Comparison of ENCODE assay signal across 22 cellular contexts in the genomic region with DNA sequence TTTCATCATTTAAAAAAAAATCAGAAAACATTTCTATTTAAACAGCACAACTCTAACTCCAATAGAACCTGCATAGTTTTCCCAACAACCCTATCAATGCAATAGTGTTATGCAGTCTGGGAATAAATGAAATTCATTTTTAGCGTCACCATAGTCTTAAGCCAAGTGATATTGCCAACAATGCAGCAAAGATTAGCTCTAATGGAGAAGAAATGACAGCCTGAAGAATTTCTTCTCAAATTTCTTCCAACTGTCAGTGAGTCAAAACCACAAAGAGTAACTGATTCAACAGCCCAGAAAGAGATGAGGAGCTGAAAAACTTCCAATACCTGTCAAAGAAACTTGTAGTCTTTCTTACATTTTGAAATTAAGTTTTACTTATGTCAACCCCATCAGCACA. TPM values are rescaled to one million over a fixed set of nuclear protein-coding genes. Genes with fewer than 3 reads are reported as not detected.
DNase-seq lines count a peak whose midpoint lies in the region; ATAC-seq, FAIRE-seq and TF ChIP-seq lines count a peak whose summit lies in the region.
"Had no signal": no experiment of that assay in that cellular context is flagged by ENCODE, and none has a peak within 500 bp of the region (broad histone marks: within the 10 kb centered on the region; RNA-seq: fewer than 3 reads in every experiment).

No MANE protein-coding gene starts in this region.

- intact Hi-C loops in Right ventricle myocardium inferior (cut with DNase I): no loop called here
- intact Hi-C loops in left ventricle myocardium inferior (cut with micrococcal nuclease): no loop called here
- intact Hi-C loops in CD4-positive, alpha-beta memory T cell (cut with micrococcal nuclease): no loop called here

- H3K4me3 ChIP-seq in right atrium auricular region (no peak overlapping the region), cardiac fibroblast (replicated peaks in 1 of 2; ENCODE audit: low read depth in 2 of 2, low read length in 2 of 2) (no peak overlapping the region), left ventricle myocardium inferior (no peak overlapping the region)
- no peak overlapping the region for H3K4me3 ChIP-seq in CD4-positive, alpha-beta memory T cell (ENCODE audit: low read length in 2 of 2)
- H3K4me3 ChIP-seq: adrenal gland, spleen, tibial nerve had no signal

- H3K27ac ChIP-seq in right atrium auricular region (no peak overlapping the region), left ventricle myocardium inferior (replicated peaks) (peak overlapping the region; percentile 17)
- H3K27ac ChIP-seq in CD4-positive, alpha-beta memory T cell (ENCODE audit: low read depth, low read length): no peak overlapping the region
- H3K27ac ChIP-seq: adrenal gland, spleen, tibial nerve had no signal

- no peaks in the 10 kb centered on the region for H3K9me3 ChIP-seq in right atrium auricular region
- H3K9me3 ChIP-seq in left ventricle myocardium inferior (replicated peaks): no peaks in the 10 kb centered on the region
- H3K9me3 ChIP-seq in CD4-positive, alpha-beta memory T cell (ENCODE audit: control insufficient read depth in 1 of 2, low read length in 2 of 2): no peaks in the 10 kb centered on the region
- H3K9me3 ChIP-seq: adrenal gland, spleen, tibial nerve had no signal

- DNase-seq in Right ventricle myocardium inferior (ENCODE audit: missing footprints): no peak
- DNase-seq in right atrium auricular region (ENCODE audit: low spot score): no peak
- peak; percentile 38 to 84 for DNase-seq in cardiac fibroblast (ENCODE audit: low read depth in 2 of 2)
- DNase-seq in left ventricle myocardium inferior: no peak
- DNase-seq in COLO668 (lab: John Stamatoyannopoulos, UW; ENCODE audit: unreplicated experiment): no peak
- no peak for DNase-seq in NCI-H2107 (lab: John Stamatoyannopoulos, UW)
- no peak for DNase-seq in CD4-positive, alpha-beta memory T cell
- no peak for DNase-seq in D721Med (ENCODE audit: insufficient read length, low spot score)
- DNase-seq: 8988T; adrenal gland; CD4-positive, alpha-beta T cell; Karpas-422; naive thymus-derived CD8-positive, alpha-beta T cell; NCI-H1417 treated with DMSO at 0.1 percent for 48 hours; NCI-H2227 treated with DMSO at 0.1 percent for 48 hours; NK-92 treated with Interleukin-12 subunit alpha and Interleukin-12 subunit beta, amount 100 ng/mL, for 24 hours; posterior cingulate gyrus; spleen had no signal

- peak; percentile 74 for ATAC-seq in Right ventricle myocardium inferior
- ATAC-seq: activated T-helper 17 cell treated with anti-CD3 and anti-CD28 coated beads, Interleukin-2, amount 50 U/mL, for 72 hours; naive thymus-derived CD8-positive, alpha-beta T cell had no signal

- no peaks in the 10 kb centered on the region for H3K27me3 ChIP-seq in right atrium auricular region
- no peaks in the 10 kb centered on the region for H3K27me3 ChIP-seq in left ventricle myocardium inferior (ENCODE audit: low read depth)
- no peaks in the 10 kb centered on the region for H3K27me3 ChIP-seq in CD4-positive, alpha-beta memory T cell (ENCODE audit: insufficient read depth, low read length)
- H3K27me3 ChIP-seq: adrenal gland, spleen, tibial nerve had no signal

- no peak overlapping the region for H3K27ac Mint-ChIP-seq in CD4-positive, alpha-beta memory T cell
- H3K27ac Mint-ChIP-seq: activated T-helper 17 cell treated with anti-CD3 and anti-CD28 coated beads, Interleukin-2, amount 50 U/mL, for 72 hours; CD4-positive, alpha-beta T cell; naive thymus-derived CD8-positive, alpha-beta T cell; T-helper 1 cell treated with Interleukin-12 subunit alpha and Interleukin-12 subunit beta and Interleukin-4 antibody, amounts not matched to agents 30 μg/mL and 1 μg/mL, for 36 hours had no signal

- H3K27me3 Mint-ChIP-seq in CD4-positive, alpha-beta memory T cell: no peaks in the 10 kb centered on the region
- H3K27me3 Mint-ChIP-seq: activated T-helper 17 cell treated with anti-CD3 and anti-CD28 coated beads, Interleukin-2, amount 50 U/mL, for 72 hours; CD4-positive, alpha-beta T cell; naive thymus-derived CD8-positive, alpha-beta T cell had no signal

- no peaks in the 10 kb centered on the region for H3K4me1 Mint-ChIP-seq in CD4-positive, alpha-beta memory T cell
- H3K4me1 Mint-ChIP-seq: activated T-helper 17 cell treated with anti-CD3 and anti-CD28 coated beads, Interleukin-2, amount 50 U/mL, for 72 hours; naive thymus-derived CD8-positive, alpha-beta T cell had no signal

- H3K4me1 ChIP-seq in right atrium auricular region: no peaks in the 10 kb centered on the region
- no peaks in the 10 kb centered on the region for H3K4me1 ChIP-seq in left ventricle myocardium inferior
- H3K4me1 ChIP-seq in CD4-positive, alpha-beta memory T cell (ENCODE audit: insufficient read depth, low read length): no peaks in the 10 kb centered on the region
- H3K4me1 ChIP-seq: adrenal gland, spleen had no signal

- POLR2A ChIA-PET in CD4-positive, alpha-beta memory T cell (lab: Charles Lee; ENCODE audit: partially characterized antibody): no interaction called here

- H3K4me3 Mint-ChIP-seq in CD4-positive, alpha-beta memory T cell: no peak overlapping the region
- H3K4me3 Mint-ChIP-seq: activated T-helper 17 cell treated with anti-CD3 and anti-CD28 coated beads, Interleukin-2, amount 50 U/mL, for 72 hours; CD4-positive, alpha-beta T cell; naive thymus-derived CD8-positive, alpha-beta T cell; T-helper 1 cell treated with Interleukin-12 subunit alpha and Interleukin-12 subunit beta and Interleukin-4 antibody, amounts not matched to agents 30 μg/mL and 1 μg/mL, for 36 hours had no signal

- H3K9me3 Mint-ChIP-seq in CD4-positive, alpha-beta memory T cell: peaks cover 0 to 4% (median 0%) of the 10 kb centered on the region in 8 donors
- H3K9me3 Mint-ChIP-seq: activated T-helper 17 cell treated with anti-CD3 and anti-CD28 coated beads, Interleukin-2, amount 50 U/mL, for 72 hours; T-helper 1 cell treated with Interleukin-12 subunit alpha and Interleukin-12 subunit beta and Interleukin-4 antibody, amounts not matched to agents 30 μg/mL and 1 μg/mL, for 36 hours had no signal

- H3K36me3 ChIP-seq in right atrium auricular region: no peaks in the 10 kb centered on the region
- no peaks in the 10 kb centered on the region for H3K36me3 ChIP-seq in left ventricle myocardium inferior
- no peaks in the 10 kb centered on the region for H3K36me3 ChIP-seq in CD4-positive, alpha-beta memory T cell (ENCODE audit: insufficient read depth, low read length)
- H3K36me3 ChIP-seq: adrenal gland, spleen, tibial nerve had no signal

- H3K36me3 Mint-ChIP-seq in CD4-positive, alpha-beta memory T cell: no peaks in the 10 kb centered on the region
- H3K36me3 Mint-ChIP-seq: naive thymus-derived CD8-positive, alpha-beta T cell had no signal

- CTCF ChIA-PET in CD4-positive, alpha-beta memory T cell (lab: Charles Lee; ENCODE audit: partially characterized antibody): no interaction called here

- no peak for FAIRE-seq in D721Med (lab: Jason Lieb, UNC)
- FAIRE-seq: colon had no signal

- TF ChIP-seq CTCF in right atrium auricular region (IDR thresholded peaks at IDR 0.05): no peak
- TF ChIP-seq CTCF in cardiac fibroblast (IDR thresholded peaks at IDR 0.05; ENCODE audit: low read depth, low read length): no peak
- no peak for TF ChIP-seq CTCF in left ventricle myocardium inferior (IDR thresholded peaks at IDR 0.05; ENCODE audit: borderline replicate concordance)
- no peak for TF ChIP-seq CTCF in D721Med (IDR thresholded peaks at IDR 0.05; ENCODE audit: insufficient read depth, missing control alignments)

RNA-seq across cellular contexts. Expression of gene PTPRR, which starts 50.9 kb away (rescaled TPM):
- total RNA-seq in Right ventricle myocardium inferior (1.2 TPM), right atrium auricular region (under 1 TPM; 0.37 to 0.51 TPM), left ventricle myocardium inferior (1.3 TPM)
- total RNA-seq in CD4-positive, alpha-beta memory T cell: not detected
- not detected for polyA plus RNA-seq in CD4-positive, alpha-beta memory T cell
- total RNA-seq: activated T-helper 17 cell treated with anti-CD3 and anti-CD28 coated beads, Interleukin-2, amount 50 U/mL, for 72 hours; CD4-positive, alpha-beta T cell; naive thymus-derived CD8-positive, alpha-beta T cell; tibial nerve had no signal
- polyA plus RNA-seq: naive thymus-derived CD8-positive, alpha-beta T cell had no signal

Comparison
In these comparisons a context has a peak if more than half of its experiments do, and no peak if none do; other contexts are left out.
1. DNase-seq: peak in cardiac fibroblast (2 of 2); none in Right ventricle myocardium inferior (single experiment), right atrium auricular region (single experiment), left ventricle myocardium inferior (single experiment), COLO668 (single experiment), NCI-H2107 (single experiment), CD4-positive, alpha-beta memory T cell (0 of 5) and D721Med (single experiment).